In genomic region chr17:81493198-81494038, GRCh38 we compare ENCODE assay signal across 17 cellular contexts. TPM values are rescaled to one million over a fixed set of nuclear protein-coding genes. Genes with fewer than 3 reads are reported as not detected.
"Had no signal": no experiment of that assay in that cellular context is flagged by ENCODE, and none has a peak within 500 bp of the region (broad histone marks: within the 10 kb centered on the region; RNA-seq: fewer than 3 reads in every experiment).

No MANE protein-coding gene starts in this region.

- H3K27ac Mint-ChIP-seq: activated naive CD4-positive, alpha-beta T cell treated with anti-CD3 and anti-CD28 coated beads, Interleukin-2, amount 10 ng/mL, durations not matched to agents 7 days and 5 days; activated T-helper 17 cell treated with anti-CD3 and anti-CD28 coated beads, Interleukin-2, amount 50 U/mL, for 72 hours; natural killer cell treated with Interleukin-12 subunit alpha and Interleukin-12 subunit beta and Interleukin-15 and Interleukin-18, amount 100 ng/mL, for 72 hours had no signal

- DNase-seq: activated CD4-positive, CD25-positive, alpha-beta regulatory T cell treated with anti-CD3 and anti-CD28 coated beads, Interleukin-2, amount 50 U/mL, for 72 hours; activated naive CD4-positive, alpha-beta T cell treated with anti-CD3 and anti-CD28 coated beads, Interleukin-2, amount 10 ng/mL, durations not matched to agents 7 days and 5 days; activated T-cell treated with anti-CD3 and anti-CD28 coated beads for 4 hours; kidney; mesendoderm; occipital lobe; stimulated activated naive CD8-positive, alpha-beta T cell treated with anti-CD3 and anti-CD28 coated beads, Interleukin-15, Interleukin-2, amounts not matched to agents 100 U/mL and 50 U/mL, for 24 hours; T-helper 1 cell; T1000 had no signal

- ATAC-seq: activated T-helper 17 cell treated with anti-CD3 and anti-CD28 coated beads, Interleukin-2, amount 50 U/mL, for 72 hours; esophagus mucosa; natural killer cell treated with Interleukin-12 subunit alpha and Interleukin-12 subunit beta and Interleukin-15 and Interleukin-18, amount 100 ng/mL, for 72 hours; sciatic nerve; stimulated activated naive CD8-positive, alpha-beta T cell treated with anti-CD3 and anti-CD28 coated beads, Interleukin-15, Interleukin-2, amounts not matched to agents 100 U/mL and 50 U/mL, for 24 hours had no signal

- H3K9me3 Mint-ChIP-seq: activated naive CD4-positive, alpha-beta T cell treated with anti-CD3 and anti-CD28 coated beads, Interleukin-2, amount 10 ng/mL, durations not matched to agents 7 days and 5 days; activated T-helper 17 cell treated with anti-CD3 and anti-CD28 coated beads, Interleukin-2, amount 50 U/mL, for 72 hours; natural killer cell treated with Interleukin-12 subunit alpha and Interleukin-12 subunit beta and Interleukin-15 and Interleukin-18, amount 100 ng/mL, for 72 hours had no signal

- H3K27me3 Mint-ChIP-seq: activated T-helper 17 cell treated with anti-CD3 and anti-CD28 coated beads, Interleukin-2, amount 50 U/mL, for 72 hours had no signal

- H2AFZ ChIP-seq: hepatocyte had no signal

- H3K27me3 ChIP-seq: hepatocyte, upper lobe of left lung had no signal

- H3K36me3 Mint-ChIP-seq: activated naive CD4-positive, alpha-beta T cell treated with anti-CD3 and anti-CD28 coated beads, Interleukin-2, amount 10 ng/mL, durations not matched to agents 7 days and 5 days; natural killer cell treated with Interleukin-12 subunit alpha and Interleukin-12 subunit beta and Interleukin-15 and Interleukin-18, amount 100 ng/mL, for 72 hours had no signal

- H3K4me3 ChIP-seq: hepatocyte, suprapubic skin, upper lobe of left lung had no signal

- H3K9me3 ChIP-seq: suprapubic skin, upper lobe of left lung had no signal

- H3K36me3 ChIP-seq: suprapubic skin, upper lobe of left lung had no signal

- H3K4me1 Mint-ChIP-seq: activated T-helper 17 cell treated with anti-CD3 and anti-CD28 coated beads, Interleukin-2, amount 50 U/mL, for 72 hours had no signal

- H3K4me3 Mint-ChIP-seq: activated naive CD4-positive, alpha-beta T cell treated with anti-CD3 and anti-CD28 coated beads, Interleukin-2, amount 10 ng/mL, durations not matched to agents 7 days and 5 days; activated T-helper 17 cell treated with anti-CD3 and anti-CD28 coated beads, Interleukin-2, amount 50 U/mL, for 72 hours; natural killer cell treated with Interleukin-12 subunit alpha and Interleukin-12 subunit beta and Interleukin-15 and Interleukin-18, amount 100 ng/mL, for 72 hours had no signal

- H3K27ac ChIP-seq: hepatocyte, suprapubic skin, upper lobe of left lung had no signal

RNA-seq across cellular contexts. Expression of gene FSCN2, which starts 34.8 kb away (rescaled TPM):
- polyA plus RNA-seq: liver had no signal
